ENCODE assay signal across 8 cellular contexts in the genomic region with DNA sequence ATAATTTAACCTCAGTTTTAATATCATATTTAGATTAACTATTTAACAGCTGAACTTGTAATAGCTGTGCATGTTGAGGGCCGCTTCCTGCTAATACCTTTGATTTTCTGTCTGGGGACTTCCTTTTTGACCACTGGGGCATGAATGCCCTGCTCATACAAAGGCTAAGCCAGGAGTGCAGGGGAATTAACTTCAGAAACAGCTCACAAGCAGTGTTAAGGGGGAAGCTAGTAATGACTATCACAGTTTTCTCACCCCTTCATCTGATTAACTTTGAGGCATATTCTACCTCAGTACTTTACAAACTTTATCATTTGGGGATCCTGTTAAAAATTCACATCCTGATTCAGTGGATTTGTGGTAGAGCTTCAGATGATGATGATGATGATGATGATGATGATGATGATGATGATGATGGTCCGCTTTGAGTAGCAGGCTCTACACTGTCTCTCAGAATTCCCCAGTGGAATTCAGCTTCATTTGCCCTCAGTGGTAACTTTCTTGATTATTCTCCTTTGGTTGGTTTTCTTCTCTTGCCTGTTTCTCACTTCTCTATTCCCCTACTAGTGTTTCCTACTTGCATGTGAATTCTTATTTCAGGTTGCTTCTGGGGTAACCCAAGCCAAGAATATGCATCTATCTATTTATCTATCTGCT.
A peak's percentile ranks its signal among the peaks of the same experiment; 100 is the strongest.
DNase-seq lines count a peak whose midpoint lies in the region; ATAC-seq lines count a peak whose summit lies in the region.

No MANE protein-coding gene starts in this region.

- peaks cover 33% of the 10 kb centered on the region for H3K4me1 Mint-ChIP-seq in activated naive CD8-positive, alpha-beta T cell (ENCODE audit: low read depth)

- DNase-seq in MG63 (no peak), aorta (no peak), NCI-H1092 (lab: John Stamatoyannopoulos, UW) (no peak), NCI-H2227 (lab: John Stamatoyannopoulos, UW; ENCODE audit: unreplicated experiment) (no peak)

- H3K9me3 ChIP-seq in MG63 (peaks cover 4% of the 10 kb centered on the region; the same call in 1 of the 2 replicates), aorta (ENCODE audit: control insufficient read depth, low read length) (no peaks in the 10 kb centered on the region)

- H3K9me3 Mint-ChIP-seq in activated naive CD8-positive, alpha-beta T cell (ENCODE audit: low read depth), result no peaks in the 10 kb centered on the region

- H3K27me3 Mint-ChIP-seq in activated naive CD8-positive, alpha-beta T cell, result no peaks in the 10 kb centered on the region

- H3K27ac Mint-ChIP-seq in activated naive CD8-positive, alpha-beta T cell, result peak overlapping the region; percentile 96

- H3K4me1 ChIP-seq in aorta (ENCODE audit: control insufficient read depth in 1 of 2, insufficient read depth in 2 of 2, low read length in 2 of 2), result no peaks in the 10 kb centered on the region

- no peak overlapping the region for H3K4me3 ChIP-seq in MG63
- no peak overlapping the region for H3K4me3 ChIP-seq in aorta (ENCODE audit: low read length in 2 of 2)

- no peak overlapping the region for H3K27ac ChIP-seq in aorta (ENCODE audit: low read depth in 1 of 2, low read length in 2 of 2)

- 96 to 97% methylated on average over 2 of the region's 2 CpGs for WGBS in aorta, 2 donors

- H3K36me3 Mint-ChIP-seq in activated naive CD8-positive, alpha-beta T cell, result peaks cover 2% of the 10 kb centered on the region

- ATAC-seq in GM18508 (IDR thresholded peaks at IDR 0.05; ENCODE audit: insufficient read depth, unreplicated experiment), result peak; percentile 46
- peak; percentile 59 for ATAC-seq in GM19452 (IDR thresholded peaks at IDR 0.05; ENCODE audit: unreplicated experiment)
- ATAC-seq in HG03097 (IDR thresholded peaks at IDR 0.05; ENCODE audit: low FRiP score, unreplicated experiment), result peak; percentile 49
- no peak for ATAC-seq in aorta (ENCODE audit: low FRiP score)

- H3K27me3 ChIP-seq in MG63 (no peaks in the 10 kb centered on the region; the same call in 1 of the 2 replicates), aorta (ENCODE audit: control insufficient read depth in 1 of 2, insufficient read depth in 2 of 2, low read length in 1 of 2) (no peaks in the 10 kb centered on the region)

- peak overlapping the region; percentile 33 for H3K4me3 Mint-ChIP-seq in activated naive CD8-positive, alpha-beta T cell

- intact Hi-C loops in aorta (cut with DNase I), result no loop called here

- H3K36me3 ChIP-seq in MG63, result no peaks in the 10 kb centered on the region
- H3K36me3 ChIP-seq in aorta (ENCODE audit: control insufficient read depth in 1 of 2, insufficient read depth in 2 of 2, low read length in 1 of 2), result no peaks in the 10 kb centered on the region
